In the genomic region with DNA sequence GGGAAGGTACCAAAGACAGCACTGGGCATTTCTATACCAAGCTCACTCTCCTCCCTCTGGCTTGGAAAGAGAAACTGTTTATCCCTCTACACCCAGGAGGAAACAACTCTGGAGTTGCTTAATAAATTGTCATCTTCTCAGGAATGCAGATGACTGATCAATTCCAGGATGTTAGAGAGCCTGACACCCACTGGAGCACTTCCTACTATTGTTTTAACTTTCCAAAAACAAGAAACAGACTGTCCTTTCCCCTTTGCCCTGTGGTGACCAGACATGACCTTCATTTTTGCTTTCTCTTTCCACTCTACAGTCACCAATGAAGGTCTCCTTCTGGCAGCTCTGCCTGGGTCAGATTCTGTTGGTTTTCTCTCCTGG, we compare ENCODE assay signal across 13 cellular contexts. TPM values are rescaled to one million over a fixed set of nuclear protein-coding genes. Genes with fewer than 3 reads are reported as not detected.
DNase-seq lines count a peak whose midpoint lies in the region; ATAC-seq and TF ChIP-seq lines count a peak whose summit lies in the region.
"Had no signal": no experiment of that assay in that cellular context is flagged by ENCODE, and none has a peak within 500 bp of the region (broad histone marks: within the 10 kb centered on the region; RNA-seq: fewer than 3 reads in every experiment).

No MANE protein-coding gene starts in this region.

- H3K9me3 Mint-ChIP-seq in naive thymus-derived CD8-positive, alpha-beta T cell: peaks cover 0 to 62% (median 27%) of the 10 kb centered on the region in 9 donors

- no peaks in the 10 kb centered on the region for H3K4me1 ChIP-seq in vagina
- H3K4me1 ChIP-seq in testis: no peaks in the 10 kb centered on the region

- DNase-seq in Right ventricle myocardium inferior (ENCODE audit: missing footprints) (no peak), cardiac septum (ENCODE audit: low spot score) (no peak), dermis microvascular lymphatic vessel endothelial cell (ENCODE audit: low read depth in 2 of 2) (peak; percentile 93 to 96), vagina (ENCODE audit: extremely low spot score in 2 of 2) (no peak), KBM-7 (no peak), testis (no peak), ecto neural progenitor cell (ENCODE audit: low spot score) (no peak)
- DNase-seq in naive thymus-derived CD8-positive, alpha-beta T cell: no peak
- DNase-seq: IMR-90, nucleus accumbens had no signal

- no peaks in the 10 kb centered on the region for H3K27me3 Mint-ChIP-seq in naive thymus-derived CD8-positive, alpha-beta T cell

- H3K9me3 ChIP-seq in vagina (no peaks in the 10 kb centered on the region), testis (no peaks in the 10 kb centered on the region)

- peak overlapping the region; percentile 23 to 91 (median 74) for H3K27ac Mint-ChIP-seq in naive thymus-derived CD8-positive, alpha-beta T cell

- no peak for TF ChIP-seq POLR2A in vagina (IDR thresholded peaks at IDR 0.05)
- TF ChIP-seq POLR2A in testis (IDR thresholded peaks at IDR 0.05): no peak

- intact Hi-C loops in Right ventricle myocardium inferior (cut with DNase I) (loop anchor here (5.0 kb wide), 1 partner anchor 41 kb away; no protein-coding TSS in a partner anchor), cardiac septum (cut with DNase I) (loop anchor here (1.0 to 5.0 kb wide), 3 partner anchors 34 to 139 kb away; no protein-coding TSS in a partner anchor), vagina (cut with DNase I) (no loop called here), testis (cut with DNase I; ENCODE audit: low total_unique reads) (no loop called here)

- H3K27me3 ChIP-seq in vagina: no peaks in the 10 kb centered on the region
- H3K27me3 ChIP-seq in testis: no peaks in the 10 kb centered on the region

- peak overlapping the region in 8 of 10 donors; percentile 3 to 68 (median 48) for H3K4me3 Mint-ChIP-seq in naive thymus-derived CD8-positive, alpha-beta T cell

- H3K36me3 Mint-ChIP-seq in naive thymus-derived CD8-positive, alpha-beta T cell: peaks cover 2 to 29% (median 19%) of the 10 kb centered on the region in 3 donors

- peaks cover 35 to 73% (median 60%) of the 10 kb centered on the region in 4 donors for H3K4me1 Mint-ChIP-seq in naive thymus-derived CD8-positive, alpha-beta T cell

- POLR2A ChIA-PET in naive thymus-derived CD8-positive, alpha-beta T cell (lab: Charles Lee): interaction anchor here (1.0 to 1.7 kb wide), 8 partner anchors 11 to 129 kb away, joined by 3 to 5 read pairs (median 4); partner anchors contain the start of gene GIMAP6

- H3K27ac ChIP-seq in vagina (peak overlapping the region; percentile 63), testis (no peak overlapping the region)
- H3K27ac ChIP-seq: SK-N-MC had no signal

- ATAC-seq in Right ventricle myocardium inferior: peak; percentile 81
- peak; percentile 12 to 41 for ATAC-seq in naive thymus-derived CD8-positive, alpha-beta T cell

- TF ChIP-seq CTCF in vagina (IDR thresholded peaks at IDR 0.05) (no peak), testis (IDR thresholded peaks at IDR 0.05) (no peak)

- H3K36me3 ChIP-seq in vagina: no peaks in the 10 kb centered on the region
- no peaks in the 10 kb centered on the region for H3K36me3 ChIP-seq in testis (ENCODE audit: low read depth, missing control alignments)

- H3K4me3 ChIP-seq in vagina: no peak overlapping the region
- no peak overlapping the region for H3K4me3 ChIP-seq in testis
- H3K4me3 ChIP-seq: SK-N-MC had no signal

- in situ Hi-C loops in KBM-7 (cut with MboI; ENCODE audit: low pct_unique_long_range_greater_than_20kb, low sequenced_read_pairs): no loop called here

RNA-seq across cellular contexts. Expression of gene GIMAP4, which starts 19.6 kb away (rescaled TPM):
- total RNA-seq in Right ventricle myocardium inferior (38.4 TPM), cardiac septum (18.2 TPM), dermis microvascular lymphatic vessel endothelial cell (169 and 262 TPM in 2 replicates), vagina (25.3 TPM), testis (1 to 10 TPM; 5.8 to 6.2 TPM)
- 100 to 1,000 TPM; 381 to 403 TPM for total RNA-seq in naive thymus-derived CD8-positive, alpha-beta T cell
- polyA plus RNA-seq in naive thymus-derived CD8-positive, alpha-beta T cell: 100 to 1,000 TPM; 233 to 526 (median 341) TPM
- 13.3 TPM for polyA plus RNA-seq in testis (ENCODE audit: insufficient read depth, low read depth, low replicate concordance)
- total RNA-seq: IMR-90, NCI-H460 had no signal
- polyA plus RNA-seq: BJ, IMR-90 had no signal

RNA-seq across cellular contexts. Expression of gene GIMAP6, which starts 45.4 kb away (rescaled TPM):
- 33.5 TPM for total RNA-seq in Right ventricle myocardium inferior
- total RNA-seq in cardiac septum: 16.6 TPM
- 169 and 251 TPM in 2 replicates for total RNA-seq in dermis microvascular lymphatic vessel endothelial cell
- 100 to 1,000 TPM; 213 to 216 TPM for total RNA-seq in naive thymus-derived CD8-positive, alpha-beta T cell
- polyA plus RNA-seq in naive thymus-derived CD8-positive, alpha-beta T cell: 100 to 1,000 TPM; 115 to 173 (median 121) TPM
- 21.4 TPM for total RNA-seq in vagina
- total RNA-seq in testis: 1 to 10 TPM; 3.9 to 6.1 TPM
- 16.2 TPM for polyA plus RNA-seq in testis (ENCODE audit: insufficient read depth, low read depth, low replicate concordance)
- total RNA-seq: IMR-90, NCI-H460 had no signal
- polyA plus RNA-seq: BJ, IMR-90 had no signal

Comparison
In these comparisons a context has a peak if more than half of its experiments do, and no peak if none do; other contexts are left out.
1. DNase-seq: peak in dermis microvascular lymphatic vessel endothelial cell (2 of 2); none in Right ventricle myocardium inferior (single experiment), cardiac septum (single experiment), naive thymus-derived CD8-positive, alpha-beta T cell (0 of 10), vagina (0 of 2), KBM-7 (single experiment), testis (single experiment) and ecto neural progenitor cell (single experiment).
2. intact Hi-C loops: an anchor here in Right ventricle myocardium inferior (5.0 kb wide) and cardiac septum (1.0 to 5.0 kb wide); none called in vagina and testis.